ENCODE assay signal across 24 cellular contexts in the genomic region with DNA sequence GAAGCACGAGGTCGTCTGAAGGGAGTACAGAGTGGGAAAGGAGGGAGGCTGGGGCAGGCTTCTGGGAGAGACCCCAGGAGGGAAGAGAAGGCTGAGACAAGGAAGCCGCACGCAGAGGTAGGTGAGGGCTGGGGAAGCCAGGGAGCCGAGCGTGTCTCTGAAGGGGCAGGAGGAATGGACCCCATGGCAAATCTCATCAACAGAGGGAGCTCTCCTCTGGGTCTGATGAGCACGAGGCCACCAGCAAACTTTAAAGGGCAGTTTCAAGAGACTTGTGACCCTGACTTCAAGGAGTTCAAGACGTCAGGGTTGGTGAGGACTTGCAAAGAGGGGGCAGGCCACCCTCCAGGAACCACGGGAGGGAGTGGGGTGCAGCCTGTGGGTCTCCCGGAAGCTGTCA.
"Had no signal": no experiment of that assay in that cellular context is flagged by ENCODE, and none has a peak within 500 bp of the region (broad histone marks: within the 10 kb centered on the region; RNA-seq: fewer than 3 reads in every experiment).

No MANE protein-coding gene starts in this region.

- H3K79me2 ChIP-seq: parathyroid adenoma had no signal

- H3K4me3 ChIP-seq: gastroesophageal sphincter, right lobe of liver, suprapubic skin, vagina had no signal

- H3K27ac ChIP-seq: epithelial cell of prostate, gastroesophageal sphincter, parathyroid adenoma, right lobe of liver, suprapubic skin, vagina had no signal

- DNase-seq: cerebellar nuclear complex; cortex of kidney; effector memory CD8-positive, alpha-beta T cell; foreskin fibroblast; hypothalamus; kidney; mammary epithelial cell; natural killer cell; right lobe of liver; small intestine; stimulated activated CD4-positive, alpha-beta T cell treated with anti-CD3 and anti-CD28 coated beads, Interleukin-15, amount 100 ng/mL, for 24 hours; stimulated activated CD4-positive, alpha-beta T cell treated with anti-CD3 and anti-CD28 coated beads, Interleukin-2, amount 100 ng/mL, for 48 hours; stimulated activated CD8-positive, alpha-beta memory T cell treated with anti-CD3 and anti-CD28 coated beads, Interleukin-4, amount 100 ng/mL, for 48 hours; stimulated activated naive CD4-positive, alpha-beta T cell; stimulated activated naive CD8-positive, alpha-beta T cell treated with anti-CD3 and anti-CD28 coated beads, Interleukin-15, amount 100 ng/mL, for 72 hours; trophoblast cell had no signal

- H2AFZ ChIP-seq: parathyroid adenoma had no signal

- H3K9me3 ChIP-seq: right lobe of liver, vagina had no signal

- H3K27me3 Mint-ChIP-seq: effector memory CD8-positive, alpha-beta T cell; stimulated activated naive CD8-positive, alpha-beta T cell treated with anti-CD3 and anti-CD28 coated beads, Interleukin-15, amount 100 ng/mL, for 72 hours had no signal

- H3K9ac ChIP-seq: parathyroid adenoma had no signal

- H3K4me1 ChIP-seq: gastroesophageal sphincter, parathyroid adenoma, right lobe of liver, suprapubic skin, vagina had no signal

- H3K36me3 Mint-ChIP-seq: natural killer cell had no signal

- ATAC-seq: effector memory CD8-positive, alpha-beta T cell; esophagus mucosa; gastroesophageal sphincter; left lobe of liver; natural killer cell; right lobe of liver; stimulated activated naive CD8-positive, alpha-beta T cell treated with anti-CD3 and anti-CD28 coated beads, Interleukin-15, amount 100 ng/mL, for 72 hours had no signal

- H3K27ac Mint-ChIP-seq: effector memory CD8-positive, alpha-beta T cell; natural killer cell; progenitor cell of endocrine pancreas had no signal

- H3K27me3 ChIP-seq: right lobe of liver, suprapubic skin, vagina had no signal

- H3K4me3 Mint-ChIP-seq: effector memory CD8-positive, alpha-beta T cell; natural killer cell; stimulated activated naive CD8-positive, alpha-beta T cell treated with anti-CD3 and anti-CD28 coated beads, Interleukin-15, amount 100 ng/mL, for 72 hours had no signal

- H3K4me1 Mint-ChIP-seq: natural killer cell; stimulated activated naive CD8-positive, alpha-beta T cell treated with anti-CD3 and anti-CD28 coated beads, Interleukin-15, amount 100 ng/mL, for 72 hours had no signal

- H3K36me3 ChIP-seq: gastroesophageal sphincter, right lobe of liver, suprapubic skin, vagina had no signal
